ENCODE assay signal across 9 cellular contexts in the genomic region with DNA sequence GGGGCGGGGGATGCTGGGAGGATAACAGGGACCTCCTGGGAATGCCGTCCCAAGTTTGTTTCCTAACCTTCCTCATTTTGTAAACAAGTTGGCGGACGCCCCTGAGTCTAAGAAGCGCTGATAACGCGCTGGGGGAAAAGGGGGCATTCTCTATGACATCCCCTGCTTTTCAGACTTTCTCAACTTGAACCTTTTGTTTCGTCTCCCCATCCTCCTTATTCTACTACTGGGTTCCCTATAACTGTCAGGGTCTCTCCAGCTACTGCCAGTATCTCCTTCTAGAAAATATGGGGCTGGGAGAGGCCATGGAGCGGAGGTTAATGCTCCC. TPM values are rescaled to one million over a fixed set of nuclear protein-coding genes. Genes with fewer than 3 reads are reported as not detected.
DNase-seq lines count a peak whose midpoint lies in the region; ATAC-seq and TF ChIP-seq lines count a peak whose summit lies in the region.
"Had no signal": no experiment of that assay in that cellular context is flagged by ENCODE, and none has a peak within 500 bp of the region (broad histone marks: within the 10 kb centered on the region; RNA-seq: fewer than 3 reads in every experiment).

No MANE protein-coding gene starts in this region.

- H3K4me3 ChIP-seq in body of pancreas = peak overlapping the region; percentile 33 to 53
- peak overlapping the region; percentile 80 for H3K4me3 ChIP-seq in lung
- peak overlapping the region; percentile 70 to 97 (median 82) for H3K4me3 ChIP-seq in tibial nerve

- TF ChIP-seq EP300 in tibial nerve (IDR thresholded peaks at IDR 0.05) = no peak

- no peak for DNase-seq in activated naive CD4-positive, alpha-beta T cell treated with anti-CD3 and anti-CD28 coated beads for 36 hours
- no peak for DNase-seq in activated naive CD4-positive, alpha-beta T cell treated with Interleukin-2 at 50 U/mL for 16 hours
- DNase-seq in body of pancreas (no peak), lung (ENCODE audit: low spot score) (no peak), tibial nerve (ENCODE audit: low spot score in 2 of 2) (no peak), iPS-NIHi11 (ENCODE audit: low spot score) (no peak), HuH-7.5 (ENCODE audit: low spot score) (no peak), inferior parietal cortex (ENCODE audit: extremely low spot score) (no peak)

- intact Hi-C loops in activated naive CD4-positive, alpha-beta T cell treated with anti-CD3 and anti-CD28 coated beads for 36 hours (cut with micrococcal nuclease) = no loop called here
- intact Hi-C loops in body of pancreas (cut with DNase I) = no loop called here

- H3K36me3 ChIP-seq in body of pancreas (replicated peaks in 1 of 2; ENCODE audit: insufficient read depth in 1 of 2, low read depth in 2 of 2) (no peaks in the 10 kb centered on the region), lung (ENCODE audit: control insufficient read depth in 2 of 2, insufficient read depth in 2 of 2, low read length in 2 of 2) (peaks cover 0 to 2% of the 10 kb centered on the region in 2 donors), tibial nerve (peaks cover 0 to 27% (median 0%) of the 10 kb centered on the region in 3 donors)

- no peaks in the 10 kb centered on the region for H3K9me3 ChIP-seq in body of pancreas
- H3K9me3 ChIP-seq in lung (ENCODE audit: control insufficient read depth in 2 of 2, insufficient read depth in 1 of 2, low read length in 1 of 2) = no peaks in the 10 kb centered on the region
- no peaks in the 10 kb centered on the region for H3K9me3 ChIP-seq in tibial nerve

- peaks cover 7% of the 10 kb centered on the region for H3K4me1 Mint-ChIP-seq in activated naive CD4-positive, alpha-beta T cell treated with anti-CD3 and anti-CD28 coated beads for 36 hours (ENCODE audit: low read depth)

- H3K4me1 ChIP-seq in body of pancreas (peaks cover 22% of the 10 kb centered on the region), lung (ENCODE audit: control insufficient read depth in 2 of 2, insufficient read depth in 2 of 2, low read length in 2 of 2) (peaks cover 0 to 14% of the 10 kb centered on the region in 2 donors), tibial nerve (peaks cover 0 to 26% (median 7%) of the 10 kb centered on the region in 4 donors)

- H3K9me3 Mint-ChIP-seq in activated naive CD4-positive, alpha-beta T cell treated with anti-CD3 and anti-CD28 coated beads for 36 hours = no peaks in the 10 kb centered on the region

- TF ChIP-seq POLR2A in body of pancreas (IDR thresholded peaks at IDR 0.05) (no peak), tibial nerve (IDR thresholded peaks at IDR 0.05) (no peak)

- TF ChIP-seq CTCF in body of pancreas (IDR thresholded peaks at IDR 0.05) (no peak), lung (IDR thresholded peaks at IDR 0.05; ENCODE audit: control extremely low read depth, extremely low read depth) (no peak), tibial nerve (IDR thresholded peaks at IDR 0.05) (no peak)

- no peaks in the 10 kb centered on the region for H3K36me3 Mint-ChIP-seq in activated naive CD4-positive, alpha-beta T cell treated with anti-CD3 and anti-CD28 coated beads for 36 hours (ENCODE audit: low read depth)

- peak overlapping the region in 3 of 4 donors; percentile 74 to 80 (median 77) for H3K27ac ChIP-seq in body of pancreas
- H3K27ac ChIP-seq in lung (ENCODE audit: low read depth in 1 of 2, low read length in 1 of 2) = peak overlapping the region; percentile 81 to 86
- peak overlapping the region; percentile 84 to 96 (median 92) for H3K27ac ChIP-seq in tibial nerve

- H3K27me3 ChIP-seq in body of pancreas (no peaks in the 10 kb centered on the region), lung (ENCODE audit: control insufficient read depth, insufficient read depth) (no peaks in the 10 kb centered on the region), tibial nerve (no peaks in the 10 kb centered on the region)

- CTCF ChIA-PET in activated naive CD4-positive, alpha-beta T cell treated with anti-CD3 and anti-CD28 coated beads for 36 hours (lab: Charles Lee) = interaction anchor here (0.8 to 3.5 kb wide), 3 partner anchors 23 to 32 kb away, joined by 3 to 15 read pairs (median 4); no protein-coding TSS in a partner anchor

- ATAC-seq in body of pancreas (no peak), lung (ENCODE audit: insufficient read depth, low FRiP score) (no peak)

- 17% methylated on average over 9 of the region's 9 CpGs for WGBS in body of pancreas, 2 donors
- WGBS in lung, 2 donors = 13 to 16% methylated on average over 9 of the region's 9 CpGs
- WGBS in tibial nerve, 2 donors = 5 to 9% methylated on average over 9 of the region's 9 CpGs

- H3K27ac Mint-ChIP-seq in activated naive CD4-positive, alpha-beta T cell treated with anti-CD3 and anti-CD28 coated beads for 36 hours = no peak overlapping the region

- H3K4me3 Mint-ChIP-seq in activated naive CD4-positive, alpha-beta T cell treated with anti-CD3 and anti-CD28 coated beads for 36 hours = peak overlapping the region; percentile 69

- H3K27me3 Mint-ChIP-seq in activated naive CD4-positive, alpha-beta T cell treated with anti-CD3 and anti-CD28 coated beads for 36 hours (ENCODE audit: low read depth) = peaks cover 3% of the 10 kb centered on the region

RNA-seq across cellular contexts. Expression of gene TMEM86A, which starts 0.7 kb away (rescaled TPM):
- under 1 TPM; 0.05 to 0.15 TPM for total RNA-seq in activated naive CD4-positive, alpha-beta T cell treated with anti-CD3 and anti-CD28 coated beads for 36 hours
- total RNA-seq in body of pancreas (1 to 10 TPM; 4.7 to 5.6 TPM), lung (1 to 10 TPM; 3.2 to 8.9 TPM), tibial nerve (10 to 100 TPM in 1 of 4 donors, 1 to 10 TPM in 3; 5.4 to 11.0 (median 6.8) TPM)
- polyA plus RNA-seq in lung = 1 to 10 TPM; 1.9 to 2.6 TPM

RNA-seq across cellular contexts. Expression of gene IGSF22, which starts 26.8 kb away (rescaled TPM):
- total RNA-seq in activated naive CD4-positive, alpha-beta T cell treated with anti-CD3 and anti-CD28 coated beads for 36 hours = 1 to 10 TPM; 1.2 to 1.3 TPM
- total RNA-seq in body of pancreas = not detected
- 1 to 10 TPM in 1 of 2 donors, under 1 TPM in 1; 0.77 to 2.0 TPM for total RNA-seq in lung
- polyA plus RNA-seq in lung = under 1 TPM; 0.33 to 0.34 TPM
- under 1 TPM in 2 of 4 donors, not detected in 2; 0.44 to 0.90 TPM for total RNA-seq in tibial nerve
- total RNA-seq: LHCN-M2 had no signal
